ENCODE assay signal across 13 cellular contexts in the genomic region with DNA sequence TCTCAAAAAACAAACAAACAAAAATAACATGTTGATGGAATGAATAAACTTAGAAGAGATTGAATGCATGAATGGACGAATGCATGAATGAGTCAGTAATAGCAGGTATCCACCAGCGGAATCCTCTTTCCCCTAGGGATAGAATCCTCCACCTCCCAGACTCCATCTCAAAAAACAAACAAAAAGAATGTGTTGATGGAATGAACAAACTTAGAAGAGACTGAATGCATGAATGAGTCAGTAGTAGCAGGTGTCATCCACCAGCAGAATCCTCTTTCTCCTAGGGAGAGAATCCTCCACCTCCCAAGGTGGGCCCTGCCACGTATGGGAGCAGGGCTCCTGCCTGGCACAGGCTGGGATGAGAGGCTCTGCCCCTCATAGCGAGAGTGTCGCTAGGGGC. TPM values are rescaled to one million over a fixed set of nuclear protein-coding genes. Genes with fewer than 3 reads are reported as not detected.
A peak's percentile ranks its signal among the peaks of the same experiment; 100 is the strongest.
DNase-seq lines count a peak whose midpoint lies in the region; ATAC-seq and TF ChIP-seq lines count a peak whose summit lies in the region.
"Had no signal": no experiment of that assay in that cellular context is flagged by ENCODE, and none has a peak within 500 bp of the region (broad histone marks: within the 10 kb centered on the region; RNA-seq: fewer than 3 reads in every experiment).

No MANE protein-coding gene starts in this region.

- no peak overlapping the region for H3K4me3 Mint-ChIP-seq in activated naive CD8-positive, alpha-beta T cell treated with anti-CD3 and anti-CD28 coated beads, Interleukin-2, amount 50 U/mL, for 24 hours
- H3K4me3 Mint-ChIP-seq: nephron had no signal

- ATAC-seq in right cardiac atrium: no peak
- ATAC-seq in activated naive CD8-positive, alpha-beta T cell treated with anti-CD3 and anti-CD28 coated beads, Interleukin-2, amount 50 U/mL, for 24 hours: no peak
- ATAC-seq in GM21447 (IDR thresholded peaks at IDR 0.05; ENCODE audit: unreplicated experiment): no peak

- H3K36me3 ChIP-seq in right atrium auricular region (no peaks in the 10 kb centered on the region), mucosa of rectum (ENCODE audit: control insufficient read depth in 2 of 2, insufficient read depth in 2 of 2, low read length in 2 of 2) (no peaks in the 10 kb centered on the region), vagina (no peaks in the 10 kb centered on the region)

- peaks cover 0 to 52% of the 10 kb centered on the region in 2 donors for H3K4me1 ChIP-seq in right atrium auricular region
- H3K4me1 ChIP-seq in right cardiac atrium (ENCODE audit: control insufficient read depth, insufficient read depth, low read length): peaks cover 14% of the 10 kb centered on the region
- peaks cover 20 to 22% of the 10 kb centered on the region in 2 donors for H3K4me1 ChIP-seq in mucosa of rectum (ENCODE audit: control insufficient read depth in 2 of 2, insufficient read depth in 2 of 2, low read length in 2 of 2)
- H3K4me1 ChIP-seq in vagina: peaks cover 37% of the 10 kb centered on the region

- intact Hi-C loops in right cardiac atrium (cut with DNase I) (no loop called here), vagina (cut with DNase I) (no loop called here)

- H3K27ac ChIP-seq in right atrium auricular region: peak overlapping the region; percentile 15 to 59
- H3K27ac ChIP-seq in right cardiac atrium (ENCODE audit: low read length): no peak overlapping the region
- peak overlapping the region; percentile 64 to 85 for H3K27ac ChIP-seq in mucosa of rectum (ENCODE audit: low read depth in 2 of 2, low read length in 2 of 2)
- peak overlapping the region; percentile 51 for H3K27ac ChIP-seq in vagina
- H3K27ac ChIP-seq: C4-2B had no signal

- peak overlapping the region in 1 of 2 donors; percentile 32 for H3K9ac ChIP-seq in mucosa of rectum (ENCODE audit: low read depth in 1 of 2, low read length in 2 of 2)

- H3K4me1 Mint-ChIP-seq in activated naive CD8-positive, alpha-beta T cell treated with anti-CD3 and anti-CD28 coated beads, Interleukin-2, amount 50 U/mL, for 24 hours: peaks cover 59% of the 10 kb centered on the region

- TF ChIP-seq CTCF in right atrium auricular region (IDR thresholded peaks at IDR 0.05) (no peak), vagina (IDR thresholded peaks at IDR 0.05) (no peak)

- WGBS in right cardiac atrium: 94% methylated on average over 5 of the region's 5 CpGs

- H3K27me3 Mint-ChIP-seq in activated naive CD8-positive, alpha-beta T cell treated with anti-CD3 and anti-CD28 coated beads, Interleukin-2, amount 50 U/mL, for 24 hours: no peaks in the 10 kb centered on the region

- DNase-seq in right atrium auricular region (ENCODE audit: low spot score): no peak
- no peak for DNase-seq in right cardiac atrium
- DNase-seq in activated naive CD8-positive, alpha-beta T cell treated with anti-CD3 and anti-CD28 coated beads, Interleukin-2, amount 50 U/mL, for 24 hours: no peak
- no peak for DNase-seq in vagina (ENCODE audit: extremely low spot score in 2 of 2)
- DNase-seq in NCI-H69 (lab: John Stamatoyannopoulos, UW): no peak
- DNase-seq in NCI-H2081 treated with DMSO at 0.1 percent for 48 hours (lab: John Stamatoyannopoulos, UW): no peak
- DNase-seq: activated T-cell treated with anti-CD3 and anti-CD28 coated beads, Interleukin-2, amount 50 U/mL, for 1 hour; glutamatergic neuron; stimulated activated CD4-positive, alpha-beta T cell treated with anti-CD3 and anti-CD28 coated beads, Interleukin-1b, Interleukin-23, amount 100 ng/mL, for 48 hours had no signal

- no peak overlapping the region for H3K4me3 ChIP-seq in right atrium auricular region
- no peak overlapping the region for H3K4me3 ChIP-seq in right cardiac atrium (ENCODE audit: low read length)
- no peak overlapping the region for H3K4me3 ChIP-seq in mucosa of rectum (ENCODE audit: low read length in 2 of 2)
- H3K4me3 ChIP-seq in vagina: no peak overlapping the region

- H3K27me3 ChIP-seq in right atrium auricular region (no peaks in the 10 kb centered on the region), right cardiac atrium (ENCODE audit: control insufficient read depth, insufficient read depth) (no peaks in the 10 kb centered on the region), mucosa of rectum (ENCODE audit: control insufficient read depth in 2 of 2, insufficient read depth in 2 of 2, low read length in 2 of 2) (no peaks in the 10 kb centered on the region), vagina (no peaks in the 10 kb centered on the region)

- H3K9me3 ChIP-seq in right atrium auricular region (no peaks in the 10 kb centered on the region), right cardiac atrium (ENCODE audit: control insufficient read depth, low read length) (no peaks in the 10 kb centered on the region), mucosa of rectum (ENCODE audit: control insufficient read depth in 2 of 2, low read length in 2 of 2) (no peaks in the 10 kb centered on the region), vagina (no peaks in the 10 kb centered on the region)

- no peaks in the 10 kb centered on the region for H3K36me3 Mint-ChIP-seq in activated naive CD8-positive, alpha-beta T cell treated with anti-CD3 and anti-CD28 coated beads, Interleukin-2, amount 50 U/mL, for 24 hours (ENCODE audit: low read depth)

- TF ChIP-seq POLR2A in vagina (IDR thresholded peaks at IDR 0.05): no peak

- peak overlapping the region; percentile 90 for H3K27ac Mint-ChIP-seq in activated naive CD8-positive, alpha-beta T cell treated with anti-CD3 and anti-CD28 coated beads, Interleukin-2, amount 50 U/mL, for 24 hours

- no peaks in the 10 kb centered on the region for H3K9me3 Mint-ChIP-seq in activated naive CD8-positive, alpha-beta T cell treated with anti-CD3 and anti-CD28 coated beads, Interleukin-2, amount 50 U/mL, for 24 hours
- H3K9me3 Mint-ChIP-seq: nephron had no signal

RNA-seq across cellular contexts. Expression of gene RNF19B, which starts 26.8 kb away (rescaled TPM):
- 10 to 100 TPM; 10.2 to 10.3 TPM for total RNA-seq in right atrium auricular region
- total RNA-seq in right cardiac atrium: 10 to 100 TPM in 3 of 4 donors, 1 to 10 TPM in 1; 9.8 to 12.5 (median 11.3) TPM
- polyA plus RNA-seq in right cardiac atrium: 3.8 TPM
- total RNA-seq in vagina: 24.6 TPM

RNA-seq across cellular contexts. Expression of gene AK2, which starts 45.3 kb away (rescaled TPM):
- total RNA-seq in right atrium auricular region (100 to 1,000 TPM; 120 to 162 TPM), right cardiac atrium (100 to 1,000 TPM; 114 to 143 (median 130) TPM), vagina (118 TPM)
- polyA plus RNA-seq in right cardiac atrium: 149 TPM
